ENCODE assay signal across 17 cellular contexts in genomic region chr19:18761531-18762110, GRCh38. TPM values are rescaled to one million over a fixed set of nuclear protein-coding genes. Genes with fewer than 3 reads are reported as not detected.
DNase-seq lines count a peak whose midpoint lies in the region; ATAC-seq, FAIRE-seq and TF ChIP-seq lines count a peak whose summit lies in the region.
"Had no signal": no experiment of that assay in that cellular context is flagged by ENCODE, and none has a peak within 500 bp of the region (broad histone marks: within the 10 kb centered on the region; RNA-seq: fewer than 3 reads in every experiment).

No MANE protein-coding gene starts in this region.

- H3K9ac ChIP-seq in SK-N-SH (no peak overlapping the region), GM12878 (ENCODE audit: control insufficient read depth, insufficient read depth, low read length) (no peak overlapping the region), mucosa of rectum (ENCODE audit: low read depth in 1 of 2, low read length in 2 of 2) (peak overlapping the region in 1 of 2 donors; percentile 26)

- no peaks in the 10 kb centered on the region for H3K9me3 ChIP-seq in SK-N-SH
- no peaks in the 10 kb centered on the region for H3K9me3 ChIP-seq in GM12878 (replicated peaks; ENCODE audit: control insufficient read depth, insufficient read depth, low read length)
- H3K9me3 ChIP-seq in mucosa of rectum (ENCODE audit: control insufficient read depth in 2 of 2, low read length in 2 of 2) = no peaks in the 10 kb centered on the region
- no peaks in the 10 kb centered on the region for H3K9me3 ChIP-seq in upper lobe of left lung
- H3K9me3 ChIP-seq: heart left ventricle had no signal

- no peak for TF ChIP-seq RAD21 in SK-N-SH (IDR thresholded peaks at IDR 0.05; ENCODE audit: low read length)
- TF ChIP-seq RAD21 in GM12878 (IDR thresholded peaks at IDR 0.05; ENCODE audit: insufficient read depth, low read depth, low read length) = no peak

- peaks cover 39% of the 10 kb centered on the region for H3F3A ChIP-seq in SK-N-SH (replicated peaks; ENCODE audit: insufficient read depth)

- H3K4me1 Mint-ChIP-seq in activated T-helper 1 cell treated with anti-CD3 and anti-CD28 coated beads, Interleukin-12 subunit alpha, Interleukin-12 subunit beta, Interleukin-2, Interleukin-4 antibody, amounts not matched to agents 30 ng/mL and 10 ng/mL and 1 ng/mL, durations not matched to agents 14 hours and 24 hours and 36 hours (ENCODE audit: low read depth) = no peaks in the 10 kb centered on the region
- H3K4me1 Mint-ChIP-seq: activated naive CD8-positive, alpha-beta T cell treated with anti-CD3 and anti-CD28 coated beads for 36 hours; T-cell had no signal

- H2AFZ ChIP-seq in SK-N-SH (ENCODE audit: low read depth) = no peak overlapping the region
- no peak overlapping the region for H2AFZ ChIP-seq in GM12878 (ENCODE audit: control insufficient read depth, low read depth, low read length)

- DNase-seq in SK-N-SH (no peak), GM12878 (ENCODE audit: low read depth, low spot score) (no peak), upper lobe of left lung (peak in 1 of 2 donors; percentile 76), kidney tubule cell (ENCODE audit: low spot score) (no peak), NCI-H524 (lab: John Stamatoyannopoulos, UW) (no peak)
- no peak for DNase-seq in activated T-helper 1 cell treated with anti-CD3 and anti-CD28 coated beads, Interleukin-12 subunit alpha, Interleukin-12 subunit beta, Interleukin-2, Interleukin-4 antibody, amounts not matched to agents 30 ng/mL and 10 ng/mL and 1 ng/mL, durations not matched to agents 14 hours and 24 hours and 36 hours (ENCODE audit: low spot score)
- DNase-seq: activated B cell treated with CpG ODN at 0.5 μM for 24 hours; activated CD8-positive, alpha-beta memory T cell treated with anti-CD3 and anti-CD28 coated beads, Interleukin-2, amount 50 U/mL, for 4 hours; activated naive CD8-positive, alpha-beta T cell treated with anti-CD3 and anti-CD28 coated beads for 36 hours; naive thymus-derived CD4-positive, alpha-beta T cell; T-cell had no signal

- BruUV-seq in GM12878 (replicated peaks; lab: Mats Ljungman, UMichigan) = no TSS peak

- no peaks in the 10 kb centered on the region for H3K9me3 Mint-ChIP-seq in activated T-helper 1 cell treated with anti-CD3 and anti-CD28 coated beads, Interleukin-12 subunit alpha, Interleukin-12 subunit beta, Interleukin-2, Interleukin-4 antibody, amounts not matched to agents 30 ng/mL and 10 ng/mL and 1 ng/mL, durations not matched to agents 14 hours and 24 hours and 36 hours
- H3K9me3 Mint-ChIP-seq: activated B cell treated with CpG ODN at 0.5 μM for 24 hours; activated naive CD8-positive, alpha-beta T cell treated with anti-CD3 and anti-CD28 coated beads for 36 hours; naive thymus-derived CD4-positive, alpha-beta T cell; stimulated activated memory B cell treated with anti-CD40 and anti-IgM and Interleukin-4, amounts not matched to agents 10 μg/mL and 1 μg/mL and 100 μg/mL, for 72 hours; T-cell had no signal

- H4K20me1 ChIP-seq in SK-N-SH (ENCODE audit: insufficient read depth) = no peaks in the 10 kb centered on the region
- H4K20me1 ChIP-seq in GM12878 (ENCODE audit: control insufficient read depth, insufficient read depth) = no peaks in the 10 kb centered on the region

- POLR2A ChIA-PET in SK-N-SH (lab: Yijun Ruan, JAX) = interaction anchor here (0.7 to 1.2 kb wide), 3 partner anchors 18 to 171 kb away, joined by 3 read pairs; no protein-coding TSS in a partner anchor
- POLR2A ChIA-PET in GM12878 (lab: Charles Lee) = no interaction called here

- H3K36me3 Mint-ChIP-seq in activated T-helper 1 cell treated with anti-CD3 and anti-CD28 coated beads, Interleukin-12 subunit alpha, Interleukin-12 subunit beta, Interleukin-2, Interleukin-4 antibody, amounts not matched to agents 30 ng/mL and 10 ng/mL and 1 ng/mL, durations not matched to agents 14 hours and 24 hours and 36 hours (ENCODE audit: low read depth) = no peaks in the 10 kb centered on the region
- H3K36me3 Mint-ChIP-seq: stimulated activated memory B cell treated with anti-CD40 and anti-IgM and Interleukin-4, amounts not matched to agents 10 μg/mL and 1 μg/mL and 100 μg/mL, for 72 hours had no signal

- TF ChIP-seq EP300 in SK-N-SH (IDR thresholded peaks at IDR 0.05; ENCODE audit: borderline replicate concordance in 1 of 2, low read depth in 1 of 2, low read length in 1 of 2) (no peak), GM12878 (IDR thresholded peaks at IDR 0.05; ENCODE audit: borderline replicate concordance in 1 of 2, control insufficient read depth in 1 of 2, low read depth in 2 of 2, low read length in 2 of 2) (no peak), upper lobe of left lung (IDR thresholded peaks at IDR 0.05) (no peak)

- H3K27me3 Mint-ChIP-seq in activated T-helper 1 cell treated with anti-CD3 and anti-CD28 coated beads, Interleukin-12 subunit alpha, Interleukin-12 subunit beta, Interleukin-2, Interleukin-4 antibody, amounts not matched to agents 30 ng/mL and 10 ng/mL and 1 ng/mL, durations not matched to agents 14 hours and 24 hours and 36 hours (ENCODE audit: insufficient read depth) = no peaks in the 10 kb centered on the region
- H3K27me3 Mint-ChIP-seq: activated B cell treated with CpG ODN at 0.5 μM for 24 hours; activated naive CD8-positive, alpha-beta T cell treated with anti-CD3 and anti-CD28 coated beads for 36 hours; naive thymus-derived CD4-positive, alpha-beta T cell; stimulated activated memory B cell treated with anti-CD40 and anti-IgM and Interleukin-4, amounts not matched to agents 10 μg/mL and 1 μg/mL and 100 μg/mL, for 72 hours; T-cell had no signal

- RAD21 ChIA-PET in GM12878 (lab: Charles Lee; ENCODE audit: unreplicated experiment) = no interaction called here

- H3K36me3 ChIP-seq in SK-N-SH (replicated peaks in 1 of 2; ENCODE audit: control insufficient read depth in 1 of 2, insufficient read depth in 2 of 2, low read length in 1 of 2) (peaks cover 0 to 1% of the 10 kb centered on the region in 2 experiments), GM12878 (ENCODE audit: control insufficient read depth in 2 of 2, insufficient read depth in 2 of 2, low read length in 1 of 2) (no peaks in the 10 kb centered on the region), mucosa of rectum (ENCODE audit: control insufficient read depth in 2 of 2, insufficient read depth in 2 of 2, low read length in 2 of 2) (no peaks in the 10 kb centered on the region), upper lobe of left lung (peaks cover 0 to 3% (median 0%) of the 10 kb centered on the region in 4 donors)

- CTCF ChIA-PET in SK-N-SH (lab: Yijun Ruan, JAX) (interaction anchor here (1.0 to 1.8 kb wide), 4 partner anchors 13 to 172 kb away, joined by 3 to 8 read pairs (median 4); partner anchors contain the start of gene UPF1), GM12878 (lab: Yijun Ruan, JAX) (no interaction called here)

- no peak overlapping the region for H3K27ac Mint-ChIP-seq in activated T-helper 1 cell treated with anti-CD3 and anti-CD28 coated beads, Interleukin-12 subunit alpha, Interleukin-12 subunit beta, Interleukin-2, Interleukin-4 antibody, amounts not matched to agents 30 ng/mL and 10 ng/mL and 1 ng/mL, durations not matched to agents 14 hours and 24 hours and 36 hours
- H3K27ac Mint-ChIP-seq: activated B cell treated with CpG ODN at 0.5 μM for 24 hours; activated naive CD8-positive, alpha-beta T cell treated with anti-CD3 and anti-CD28 coated beads for 36 hours; naive thymus-derived CD4-positive, alpha-beta T cell; stimulated activated memory B cell treated with anti-CD40 and anti-IgM and Interleukin-4, amounts not matched to agents 10 μg/mL and 1 μg/mL and 100 μg/mL, for 72 hours; T-cell had no signal

- FAIRE-seq in GM12878 (lab: Jason Lieb, UNC) = no peak
- FAIRE-seq: H54, RCC 7860 had no signal

- SMC1A ChIA-PET in GM12878 (lab: Charles Lee; ENCODE audit: uncharacterized antibody, unreplicated experiment) = no interaction called here

- peaks cover 33 to 71% of the 10 kb centered on the region in 2 experiments; a peak in 3 of 4 replicates for H3K4me1 ChIP-seq in SK-N-SH (ENCODE audit: control insufficient read depth in 1 of 2, insufficient read depth in 2 of 2, low read depth in 1 of 2, low read length in 1 of 2)
- peaks cover 6% of the 10 kb centered on the region for H3K4me1 ChIP-seq in GM12878 (ENCODE audit: control insufficient read depth, insufficient read depth, low read length)
- peaks cover 12 to 23% of the 10 kb centered on the region in 2 donors for H3K4me1 ChIP-seq in mucosa of rectum (ENCODE audit: control insufficient read depth in 2 of 2, insufficient read depth in 2 of 2, low read length in 2 of 2)
- H3K4me1 ChIP-seq in upper lobe of left lung = peaks cover 19 to 45% (median 30%) of the 10 kb centered on the region in 4 donors

- no peaks in the 10 kb centered on the region for H3K27me3 ChIP-seq in SK-N-SH (ENCODE audit: insufficient read depth)
- no peaks in the 10 kb centered on the region for H3K27me3 ChIP-seq in GM12878 (replicated peaks in 1 of 2; ENCODE audit: control insufficient read depth in 2 of 2, insufficient read depth in 2 of 2, low read length in 1 of 2)
- H3K27me3 ChIP-seq in mucosa of rectum (ENCODE audit: control insufficient read depth in 2 of 2, insufficient read depth in 2 of 2, low read length in 2 of 2) = no peaks in the 10 kb centered on the region
- H3K27me3 ChIP-seq in upper lobe of left lung = no peaks in the 10 kb centered on the region
- H3K27me3 ChIP-seq: heart left ventricle had no signal

- TF ChIP-seq POLR2A in GM12878 (IDR thresholded peaks at IDR 0.05; ENCODE audit: low read depth, low read length) = 0 out of 2 replicates have a peak, but pooled peaks have one; percentile 6
- TF ChIP-seq POLR2A in upper lobe of left lung (IDR thresholded peaks at IDR 0.05) = no peak

- H3K4me3 ChIP-seq in SK-N-SH (ENCODE audit: low read depth in 2 of 2, low read length in 1 of 2) (no peak overlapping the region), GM12878 (no peak overlapping the region), mucosa of rectum (ENCODE audit: low read length in 2 of 2) (no peak overlapping the region), upper lobe of left lung (no peak overlapping the region)

- 91% methylated on average over 9 of the region's 16 CpGs for WGBS in SK-N-SH (ENCODE audit: low lambda C conversion rate)
- 85% methylated on average over 16 of the region's 16 CpGs for WGBS in GM12878 (ENCODE audit: insufficient coverage, insufficient replicate concordance, low lambda C conversion rate, missing lambda C conversion rate)
- 83 to 100% methylated on average over 2 to 16 of the region's 16 CpGs for WGBS in upper lobe of left lung, 2 donors

- H3K4me2 ChIP-seq in SK-N-SH (peak overlapping the region; percentile 64; the same call in 1 of the 2 replicates), GM12878 (ENCODE audit: control insufficient read depth, insufficient read depth) (no peak overlapping the region)

- H3K79me2 ChIP-seq in SK-N-SH (ENCODE audit: insufficient read depth) = no peaks in the 10 kb centered on the region
- no peaks in the 10 kb centered on the region for H3K79me2 ChIP-seq in GM12878 (ENCODE audit: control insufficient read depth, insufficient read depth, low read length)

- intact Hi-C loops in GM12878 (cut with micrococcal nuclease; ENCODE audit: unreplicated experiment) = no loop called here
- intact Hi-C loops in activated T-helper 1 cell treated with anti-CD3 and anti-CD28 coated beads, Interleukin-12 subunit alpha, Interleukin-12 subunit beta, Interleukin-2, Interleukin-4 antibody, amounts not matched to agents 30 ng/mL and 10 ng/mL and 1 ng/mL, durations not matched to agents 14 hours and 24 hours and 36 hours (cut with micrococcal nuclease) = no loop called here

- H3K9me2 ChIP-seq in SK-N-SH = no peaks in the 10 kb centered on the region

- H3K4me3 Mint-ChIP-seq in activated T-helper 1 cell treated with anti-CD3 and anti-CD28 coated beads, Interleukin-12 subunit alpha, Interleukin-12 subunit beta, Interleukin-2, Interleukin-4 antibody, amounts not matched to agents 30 ng/mL and 10 ng/mL and 1 ng/mL, durations not matched to agents 14 hours and 24 hours and 36 hours = no peak overlapping the region
- H3K4me3 Mint-ChIP-seq: activated B cell treated with CpG ODN at 0.5 μM for 24 hours; activated naive CD8-positive, alpha-beta T cell treated with anti-CD3 and anti-CD28 coated beads for 36 hours; naive thymus-derived CD4-positive, alpha-beta T cell; stimulated activated memory B cell treated with anti-CD40 and anti-IgM and Interleukin-4, amounts not matched to agents 10 μg/mL and 1 μg/mL and 100 μg/mL, for 72 hours; T-cell had no signal

- ATAC-seq in SK-N-SH treated with all-trans-retinoic acid at 6 μM for 48 hours (no peak), GM12878 (no peak), upper lobe of left lung (ENCODE audit: low FRiP score in 2 of 2) (peak in 1 of 2 donors; percentile 2)
- ATAC-seq: naive thymus-derived CD4-positive, alpha-beta T cell; stimulated activated memory B cell treated with anti-CD40 and anti-IgM and Interleukin-4, amounts not matched to agents 10 μg/mL and 1 μg/mL and 100 μg/mL, for 72 hours had no signal

- TF ChIP-seq CTCF in SK-N-SH (IDR thresholded peaks at IDR 0.05) (no peak), GM12878 (IDR thresholded peaks at IDR 0.05 in 2 of 3, conservative IDR thresholded peaks at IDR 0.05 in 1 of 3; ENCODE audit: control insufficient read depth in 2 of 3, extremely low read depth in 1 of 3, insufficient read depth in 1 of 3, low read depth in 3 of 3, low read length in 3 of 3) (no peak), upper lobe of left lung (IDR thresholded peaks at IDR 0.05) (no peak)

- in situ Hi-C loops in GM12878 (cut with MboI) = no loop called here

- H3K27ac ChIP-seq in SK-N-SH (ENCODE audit: low read depth in 2 of 2, low read length in 1 of 2) (peak overlapping the region; percentile 90 to 96; a peak in 3 of 4 replicates), GM12878 (ENCODE audit: control insufficient read depth, insufficient read depth) (no peak overlapping the region), mucosa of rectum (ENCODE audit: low read depth in 2 of 2, low read length in 2 of 2) (peak overlapping the region; percentile 23 to 34), upper lobe of left lung (peak overlapping the region in 3 of 4 donors; percentile 48 to 76 (median 72))

RNA-seq across cellular contexts. Expression of gene COMP, which starts 29.5 kb away (rescaled TPM):
- polyA plus RNA-seq in SK-N-SH (2012; rRNA removed) = 0.26 and 0.42 TPM in 2 replicates
- 0.15 and 0.17 TPM in 2 replicates for polyA plus RNA-seq in SK-N-SH (2012; cell fraction: cytosol; rRNA removed)
- polyA plus RNA-seq in SK-N-SH (2012; cell fraction: nucleus; rRNA removed) = 0.35 and 1.6 TPM in 2 replicates
- not detected in 2 replicates for total RNA-seq in GM12878 (2013; cell fraction: nucleolus; rRNA removed)
- total RNA-seq in GM12878 (2014; rRNA removed) = not detected in 2 replicates
- not detected in 2 replicates for total RNA-seq in GM12878 (2014; rRNA removed; fragmentation: Illumina TruSeq; extraction: Trizol)
- not detected in 2 replicates for total RNA-seq in GM12878 (2021)
- not detected for polyA plus RNA-seq in GM12878 (2011; ENCODE audit: low read depth)
- not detected in 2 replicates for polyA plus RNA-seq in GM12878 (2011; rRNA removed)
- polyA plus RNA-seq in GM12878 (2011; cell fraction: cytosol; rRNA removed) = 0.04 and 0.08 TPM in 2 replicates
- polyA plus RNA-seq in GM12878 (2011; cell fraction: nucleus; rRNA removed) = 0.09 and 0.15 TPM in 2 replicates
- polyA plus RNA-seq in GM12878 (2012) = not detected in 2 replicates
- polyA plus RNA-seq in GM12878 (2014; fragmentation: Illumina TruSeq; extraction: Trizol) = not detected in 2 replicates
- polyA plus RNA-seq in GM12878 (2014; fragmentation: Nextera tagmentation; extraction: Ambion mirVana) = not detected
- not detected in 2 replicates for polyA plus RNA-seq in GM12878 (2014; rRNA removed)
- under 1 TPM in 1 of 2 experiments, not detected in 1; 0.17 TPM for polyA plus RNA-seq in GM12878 (2016; fragmentation: Nextera tagmentation; extraction: Ambion mirVana)
- not detected in 2 replicates for polyA minus RNA-seq in GM12878 (2011; rRNA and poly(A)+ RNA removed)
- not detected in 2 replicates for polyA minus RNA-seq in GM12878 (2011; cell fraction: cytosol; rRNA and poly(A)+ RNA removed)
- polyA minus RNA-seq in GM12878 (2011; cell fraction: nucleus; rRNA and poly(A)+ RNA removed) = not detected in 2 replicates
- total RNA-seq in upper lobe of left lung = 1 to 10 TPM in 4 of 6 donors, not detected in 2; 1.8 to 8.5 (median 4.3) TPM
- total RNA-seq in activated T-helper 1 cell treated with anti-CD3 and anti-CD28 coated beads, Interleukin-12 subunit alpha, Interleukin-12 subunit beta, Interleukin-2, Interleukin-4 antibody, amounts not matched to agents 30 ng/mL and 10 ng/mL and 1 ng/mL, durations not matched to agents 14 hours and 24 hours and 36 hours = not detected in 2 replicates
- total RNA-seq: activated naive CD8-positive, alpha-beta T cell treated with anti-CD3 and anti-CD28 coated beads for 36 hours; naive thymus-derived CD4-positive, alpha-beta T cell; T-cell had no signal
- polyA plus RNA-seq: naive thymus-derived CD4-positive, alpha-beta T cell had no signal
